2 cellular contexts compared by ENCODE assay signal in genomic region chr2:101502095-101502494, GRCh38.
TF ChIP-seq lines count a peak whose summit lies in the region.

No MANE protein-coding gene starts in this region.

TF ChIP-seq in IMR-90, 13 proteins besides CTCF, POLR2A, EP300 and RAD21:
- no peak for TF ChIP-seq MAFK (IDR thresholded peaks at IDR 0.05; ENCODE audit: low read depth, low read length)
- TF ChIP-seq USF2 (IDR thresholded peaks at IDR 0.05; ENCODE audit: low read depth, low read length), result no peak
- no peak for TF ChIP-seq NFE2L2 (IDR thresholded peaks at IDR 0.05; ENCODE audit: low read depth, low read length)
- no peak for TF ChIP-seq MXI1 (IDR thresholded peaks at IDR 0.05; ENCODE audit: borderline replicate concordance, low read depth, low read length)
- no peak for TF ChIP-seq BHLHE40 (IDR thresholded peaks at IDR 0.05; ENCODE audit: low read depth, low read length)
- TF ChIP-seq RCOR1 (IDR thresholded peaks at IDR 0.05; ENCODE audit: insufficient replicate concordance, low read length), result no peak
- no peak for TF ChIP-seq RFX5 (IDR thresholded peaks at IDR 0.05; ENCODE audit: low read depth, low read length)
- no peak for TF ChIP-seq MAZ (IDR thresholded peaks at IDR 0.05; ENCODE audit: borderline replicate concordance, low read depth, low read length)
- no peak for TF ChIP-seq ELK1 (IDR thresholded peaks at IDR 0.05; ENCODE audit: borderline replicate concordance, low read depth, low read length)
- no peak for TF ChIP-seq FOS (IDR thresholded peaks at IDR 0.05; ENCODE audit: low read depth, low read length)

TF ChIP-seq in SK-N-SH treated with all-trans-retinoic acid at 6 μM for 48 hours, 23 proteins besides CTCF, POLR2A, EP300 and RAD21:
- no peak for TF ChIP-seq ESRRG (CRISPR knock-in tag; IDR thresholded peaks at IDR 0.05)
- no peak for TF ChIP-seq ZNF565 (CRISPR knock-in tag; conservative IDR thresholded peaks at IDR 0.05; ENCODE audit: low read depth)
- no peak for TF ChIP-seq RARB (CRISPR knock-in tag; IDR thresholded peaks at IDR 0.05)
- TF ChIP-seq OSR1 (CRISPR knock-in tag; IDR thresholded peaks at IDR 0.05), result no peak
- TF ChIP-seq CSRNP3 (CRISPR knock-in tag; IDR thresholded peaks at IDR 0.05), result no peak
- no peak for TF ChIP-seq TCF4 (CRISPR knock-in tag; IDR thresholded peaks at IDR 0.05; ENCODE audit: borderline replicate concordance)
- no peak for TF ChIP-seq POU6F1 (CRISPR knock-in tag; IDR thresholded peaks at IDR 0.05; ENCODE audit: borderline replicate concordance, low read depth)
- TF ChIP-seq ZFP3 (CRISPR knock-in tag; IDR thresholded peaks at IDR 0.05), result no peak
- TF ChIP-seq TOX (CRISPR knock-in tag; IDR thresholded peaks at IDR 0.05; ENCODE audit: borderline replicate concordance), result no peak
- no peak for TF ChIP-seq ZNF8 (CRISPR knock-in tag; IDR thresholded peaks at IDR 0.05)
- TF ChIP-seq BACH2 (CRISPR knock-in tag; IDR thresholded peaks at IDR 0.05; ENCODE audit: borderline replicate concordance), result no peak
- no peak for TF ChIP-seq PATZ1 (CRISPR knock-in tag; IDR thresholded peaks at IDR 0.05; ENCODE audit: borderline replicate concordance)
- no peak for TF ChIP-seq CREB5 (CRISPR knock-in tag; IDR thresholded peaks at IDR 0.05; ENCODE audit: low read depth)
- no peak for TF ChIP-seq PPARA (CRISPR knock-in tag; IDR thresholded peaks at IDR 0.05; ENCODE audit: borderline replicate concordance)
- TF ChIP-seq ZNF70 (CRISPR knock-in tag; IDR thresholded peaks at IDR 0.05), result no peak
- no peak for TF ChIP-seq ZC3H10 (CRISPR knock-in tag; IDR thresholded peaks at IDR 0.05)
- no peak for TF ChIP-seq CSDC2 (CRISPR knock-in tag; IDR thresholded peaks at IDR 0.05)
- TF ChIP-seq ARNTL (CRISPR knock-in tag; IDR thresholded peaks at IDR 0.05; ENCODE audit: borderline replicate concordance, low read depth), result no peak
- TF ChIP-seq GLIS3 (CRISPR knock-in tag; IDR thresholded peaks at IDR 0.05), result no peak
